Comparison of ENCODE assay signal across 22 cellular contexts in the genomic region with DNA sequence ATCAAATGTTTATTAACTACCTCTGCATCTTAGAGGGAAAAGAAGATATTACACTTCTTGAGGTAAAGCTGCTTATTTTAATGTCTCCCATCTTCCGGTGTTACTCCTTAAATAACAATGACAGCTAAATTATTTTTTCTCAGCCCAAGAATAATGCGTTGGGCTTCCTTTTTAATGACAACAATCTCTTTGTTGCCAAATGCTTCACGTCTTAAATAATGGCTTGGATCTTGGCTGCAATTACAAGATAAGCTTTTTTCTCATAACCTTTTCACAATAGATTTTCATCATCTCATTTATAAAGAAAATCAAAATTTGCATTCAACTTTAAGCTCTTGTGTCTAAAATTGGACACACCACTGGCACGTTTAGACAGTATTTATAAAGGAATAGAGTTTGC.
"Had no signal": no experiment of that assay in that cellular context is flagged by ENCODE, and none has a peak within 500 bp of the region (broad histone marks: within the 10 kb centered on the region; RNA-seq: fewer than 3 reads in every experiment).

No MANE protein-coding gene starts in this region.

- H3K4me2 ChIP-seq: smooth muscle cell had no signal

- ATAC-seq: effector memory CD8-positive, alpha-beta T cell; left colon; mucosa of descending colon; natural killer cell treated with Interleukin-12 subunit alpha and Interleukin-12 subunit beta and Interleukin-15 and Interleukin-18, amount 100 ng/mL, for 72 hours; pancreas had no signal

- H3K27me3 ChIP-seq: esophagus muscularis mucosa, foreskin keratinocyte, neutrophil, pancreas, stomach, testis, tibial artery had no signal

- H3K36me3 ChIP-seq: esophagus muscularis mucosa, neutrophil, pancreas, stomach, tibial artery had no signal

- H3K9me3 ChIP-seq: esophagus muscularis mucosa, mucosa of descending colon, neutrophil, pancreas, stomach, testis, tibial artery had no signal

- DNase-seq: effector memory CD8-positive, alpha-beta T cell; glutamatergic neuron; left colon; mucosa of descending colon; naive B cell; pancreas; stimulated activated CD4-positive, alpha-beta T cell treated with anti-CD3 and anti-CD28 coated beads, Interleukin-12 subunit alpha, Interleukin-12 subunit beta, amount 100 ng/mL, for 4 hours; stimulated activated CD4-positive, alpha-beta T cell treated with anti-CD3 and anti-CD28 coated beads, Interleukin-1b, Interleukin-23, amount 100 ng/mL, for 48 hours; stimulated activated CD4-positive, alpha-beta T cell treated with anti-CD3 and anti-CD28 coated beads, Interleukin-4, amount 100 ng/mL, for 1 hour; stimulated activated CD8-positive, alpha-beta memory T cell treated with anti-CD3 and anti-CD28 coated beads, Interleukin-4, amount 100 ng/mL, for 48 hours; stimulated activated naive CD4-positive, alpha-beta T cell treated with Interleukin-2 at 50 U/mL for 16 hours; stomach; substantia nigra; testis; tibial artery had no signal

- H3K27ac ChIP-seq: neutrophil, pancreas, stomach, testis, tibial artery had no signal

- H3K4me3 ChIP-seq: coronary artery, esophagus muscularis mucosa, lung, mucosa of descending colon, pancreas, smooth muscle cell, stomach, testis, tibial artery had no signal

- H3K4me1 ChIP-seq: pancreas had no signal
